Comparison of ENCODE assay signal across 8 cellular contexts in the genomic region with DNA sequence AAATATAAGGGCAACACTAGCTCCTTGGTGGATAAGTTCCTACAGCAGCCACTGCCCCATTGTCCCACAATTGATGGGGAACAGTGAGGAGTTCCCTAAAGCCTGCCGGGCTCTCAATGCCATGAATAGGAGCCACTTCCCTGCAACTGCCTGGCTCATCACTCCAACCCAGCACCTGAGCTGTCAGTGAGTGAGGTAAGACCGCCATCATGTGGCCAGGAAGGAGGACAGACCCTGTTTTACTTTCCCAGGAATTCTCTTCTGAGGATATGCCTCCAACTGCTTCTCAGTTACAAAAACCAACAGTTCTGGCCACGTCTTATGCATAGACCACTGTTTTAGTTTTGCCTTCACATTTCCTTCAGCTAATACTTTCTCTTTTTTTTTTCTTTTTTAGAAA. TPM values are rescaled to one million over a fixed set of nuclear protein-coding genes. Genes with fewer than 3 reads are reported as not detected.
DNase-seq lines count a peak whose midpoint lies in the region; ATAC-seq and TF ChIP-seq lines count a peak whose summit lies in the region.

No MANE protein-coding gene starts in this region.

- H3K9ac ChIP-seq in parathyroid adenoma, result no peak overlapping the region

- H3K4me1 ChIP-seq in parathyroid adenoma, result no peaks in the 10 kb centered on the region

- no peak for ATAC-seq in GM21786 (IDR thresholded peaks at IDR 0.05; ENCODE audit: unreplicated experiment)

- H2AFZ ChIP-seq in parathyroid adenoma, result no peak overlapping the region

- no peak overlapping the region for H3K4me3 ChIP-seq in parathyroid adenoma (ENCODE audit: low read depth, low read length)

- H3K4me2 ChIP-seq in parathyroid adenoma (ENCODE audit: low read length), result no peak overlapping the region

- no peak overlapping the region for H3K27ac ChIP-seq in parathyroid adenoma

- H3K9me3 ChIP-seq in parathyroid adenoma (ENCODE audit: control insufficient read depth, low read length), result no peaks in the 10 kb centered on the region

- no peaks in the 10 kb centered on the region for H3K79me2 ChIP-seq in parathyroid adenoma

- TF ChIP-seq CTCF in GM20000 (IDR thresholded peaks at IDR 0.05; ENCODE audit: extremely low read depth, missing control alignments), result peak; percentile 20
- TF ChIP-seq CTCF in parathyroid adenoma (IDR thresholded peaks at IDR 0.05), result peak; percentile 22

- DNase-seq in AG08395 (ENCODE audit: low spot score), result peak; percentile 18
- DNase-seq in GM20000 (ENCODE audit: low spot score), result peak; percentile 5
- peak; percentile 89 for DNase-seq in NCI-H345 (lab: John Stamatoyannopoulos, UW)
- peak; percentile 38 for DNase-seq in dermis blood vessel endothelial cell
- DNase-seq in activated naive CD4-positive, alpha-beta T cell treated with anti-CD3 and anti-CD28 coated beads, Interleukin-2, amount 50 U/mL, for 16 hours, result no peak
- no peak for DNase-seq in activated effector memory CD4-positive, alpha-beta T cell treated with Interleukin-2 at 50 U/mL for 16 hours

- H3K27me3 ChIP-seq in parathyroid adenoma (ENCODE audit: control insufficient read depth, insufficient read depth, low read length), result no peaks in the 10 kb centered on the region

- no peaks in the 10 kb centered on the region for H3K36me3 ChIP-seq in parathyroid adenoma (ENCODE audit: control insufficient read depth, insufficient read depth, low read length)

RNA-seq across cellular contexts. Expression of gene SRPX, which starts 45.5 kb away (rescaled TPM):
- total RNA-seq in dermis blood vessel endothelial cell, result 104 and 123 TPM in 2 replicates

Comparison
In these comparisons a context has a peak if more than half of its experiments do, and no peak if none do; other contexts are left out.
1. DNase-seq: peak in AG08395 (single experiment), GM20000 (single experiment), NCI-H345 (single experiment) and dermis blood vessel endothelial cell (single experiment); none in activated naive CD4-positive, alpha-beta T cell treated with anti-CD3 and anti-CD28 coated beads, Interleukin-2, amount 50 U/mL, for 16 hours (single experiment) and activated effector memory CD4-positive, alpha-beta T cell treated with Interleukin-2 at 50 U/mL for 16 hours (single experiment).